ENCODE assay signal across 1 cellular context in genomic region chr17:2336215-2337151, GRCh38.
TF ChIP-seq lines count a peak whose summit lies in the region.

Gene TSR1 (minus strand): TSS chr17:2336457. CDS start chr17:2336427, 30 bp downstream.

TF ChIP-seq in GM12878, 131 proteins besides CTCF, POLR2A, EP300 and RAD21 (continued from another document and continues in another):
- 0 out of 3 replicates have a peak, but pooled peaks of 1 of the 2 experiments have one; percentile 10 for TF ChIP-seq EGR1 (IDR thresholded peaks at IDR 0.05; ENCODE audit: borderline replicate concordance in 1 of 2, low read depth in 2 of 2, low read length in 2 of 2)
- TF ChIP-seq SKIL (IDR thresholded peaks at IDR 0.05; ENCODE audit: low read depth, poor library complexity, severe bottlenecking) = no peak
- peak; percentile 90 for TF ChIP-seq POLR2AphosphoS5 (IDR thresholded peaks at IDR 0.05; ENCODE audit: low read length)
- TF ChIP-seq EED (IDR thresholded peaks at IDR 0.05; ENCODE audit: low read depth) = peak; percentile 66; the same call in 1 of the 2 replicates
- peak; percentile 56 to 62 for TF ChIP-seq IKZF2 (IDR thresholded peaks at IDR 0.05)
- peak; percentile 77 for TF ChIP-seq HCFC1 (IDR thresholded peaks at IDR 0.05; ENCODE audit: low read length)
- peak; percentile 99 for TF ChIP-seq NR2C1 (IDR thresholded peaks at IDR 0.05)
- TF ChIP-seq NFXL1 (IDR thresholded peaks at IDR 0.05; ENCODE audit: borderline replicate concordance) = no peak
- TF ChIP-seq ZBTB4 (CRISPR knock-in tag; IDR thresholded peaks at IDR 0.05) = no peak
- TF ChIP-seq SRF (IDR thresholded peaks at IDR 0.05; ENCODE audit: low read depth in 2 of 2, low read length in 2 of 2) = 0 out of 4 replicates have a peak, but pooled peaks of 1 of the 2 experiments have one; percentile 54
- TF ChIP-seq HDAC6 (IDR thresholded peaks at IDR 0.05; ENCODE audit: unreplicated experiment) = no peak
- 0 out of 2 replicates have a peak, but pooled peaks have one; percentile 30 for TF ChIP-seq WRNIP1 (IDR thresholded peaks at IDR 0.05; ENCODE audit: borderline replicate concordance, low read depth, low read length)
- TF ChIP-seq RB1 (IDR thresholded peaks at IDR 0.05; ENCODE audit: borderline replicate concordance) = peak; percentile 95; the same call in 1 of the 2 replicates
- peak; percentile 91 for TF ChIP-seq CHD2 (IDR thresholded peaks at IDR 0.05; ENCODE audit: borderline replicate concordance, low read depth, low read length)
- TF ChIP-seq SREBF2 (IDR thresholded peaks at IDR 0.05; ENCODE audit: low read length) = peak; percentile 68
- no peak for TF ChIP-seq PAX8 (IDR thresholded peaks at IDR 0.05)
- peak; percentile 88 for TF ChIP-seq RELA (IDR thresholded peaks at IDR 0.05; ENCODE audit: borderline replicate concordance, partially characterized antibody)
- TF ChIP-seq NR2F1 (conservative IDR thresholded peaks at IDR 0.05) = peak; percentile 29; the same call in 1 of the 2 replicates
- TF ChIP-seq BCL3 (IDR thresholded peaks at IDR 0.05; ENCODE audit: borderline replicate concordance, insufficient read depth, low read depth, low read length, poor library complexity, severe bottlenecking) = peak; percentile 10
- peak; percentile 69; the same call in 1 of the 2 replicates for TF ChIP-seq ELK1 (IDR thresholded peaks at IDR 0.05; ENCODE audit: low read depth, low read length)
- peak; percentile 46 for TF ChIP-seq SMAD1 (IDR thresholded peaks at IDR 0.05; ENCODE audit: low read depth, partially characterized antibody)
- 0 out of 2 replicates have a peak, but pooled peaks have one; percentile 33 for TF ChIP-seq REST (IDR thresholded peaks at IDR 0.05; ENCODE audit: low read depth, low read length)
- peak; percentile 77 for TF ChIP-seq TCF12 (IDR thresholded peaks at IDR 0.05; ENCODE audit: low read depth, low read length)
- no peak for TF ChIP-seq RCOR1 (conservative IDR thresholded peaks at IDR 0.05; ENCODE audit: low read depth, low read length)
- TF ChIP-seq RFX5 (IDR thresholded peaks at IDR 0.05; ENCODE audit: low read depth, low read length) = peak; percentile 14; the same call in 1 of the 2 replicates
- no peak for TF ChIP-seq NFIC (IDR thresholded peaks at IDR 0.05; ENCODE audit: low read depth, low read length)
- TF ChIP-seq ZBED1 (IDR thresholded peaks at IDR 0.05; ENCODE audit: borderline replicate concordance) = no peak
- peak; percentile 73; the same call in 1 of the 2 replicates for TF ChIP-seq CREM (IDR thresholded peaks at IDR 0.05; ENCODE audit: low read depth)
- no peak for TF ChIP-seq CUX1 (IDR thresholded peaks at IDR 0.05; ENCODE audit: insufficient replicate concordance, low read depth, low read length)
- peak; percentile 90 for TF ChIP-seq MTA2 (IDR thresholded peaks at IDR 0.05; ENCODE audit: low read depth)
- TF ChIP-seq SREBF1 (IDR thresholded peaks at IDR 0.05; ENCODE audit: low read length) = peak; percentile 81
- TF ChIP-seq E2F8 (IDR thresholded peaks at IDR 0.05; ENCODE audit: low read depth, partially characterized antibody) = peak; percentile 17
- no peak for TF ChIP-seq ZNF384 (IDR thresholded peaks at IDR 0.05; ENCODE audit: borderline replicate concordance, low read depth, low read length)
- no peak for TF ChIP-seq KDM1A (IDR thresholded peaks at IDR 0.05; ENCODE audit: borderline replicate concordance)
- TF ChIP-seq BRCA1 (IDR thresholded peaks at IDR 0.05; ENCODE audit: low read depth, low read length) = peak; percentile 54
- peak; percentile 49 for TF ChIP-seq SIX5 (IDR thresholded peaks at IDR 0.05; ENCODE audit: low read depth, low read length, severe bottlenecking)
- no peak for TF ChIP-seq ESRRA (IDR thresholded peaks at IDR 0.05; ENCODE audit: low read length)
- 0 out of 2 replicates have a peak, but pooled peaks have one; percentile 31 for TF ChIP-seq E2F4 (IDR thresholded peaks at IDR 0.05; ENCODE audit: low read depth, low read length)
- TF ChIP-seq MEF2A (IDR thresholded peaks at IDR 0.05; ENCODE audit: insufficient read depth, low read depth, low read length) = 0 out of 2 replicates have a peak, but pooled peaks have one; percentile 30
